14 cellular contexts compared by ENCODE assay signal in genomic region chr2:98894331-98895000, GRCh38. TPM values are rescaled to one million over a fixed set of nuclear protein-coding genes. Genes with fewer than 3 reads are reported as not detected.
DNase-seq lines count a peak whose midpoint lies in the region; ATAC-seq and TF ChIP-seq lines count a peak whose summit lies in the region.
"Had no signal": no experiment of that assay in that cellular context is flagged by ENCODE, and none has a peak within 500 bp of the region (broad histone marks: within the 10 kb centered on the region; RNA-seq: fewer than 3 reads in every experiment).

No MANE protein-coding gene starts in this region.

- no peak overlapping the region for H2BK120ac ChIP-seq in trophoblast cell (ENCODE audit: insufficient read depth, low read length, poor library complexity)

- H3K36me3 ChIP-seq in CD4-positive, CD25-positive, alpha-beta regulatory T cell (ENCODE audit: control insufficient read depth, insufficient read depth, low read length), result no peaks in the 10 kb centered on the region
- H3K36me3 ChIP-seq in esophagus muscularis mucosa, result no peaks in the 10 kb centered on the region
- H3K36me3 ChIP-seq in trophoblast cell (ENCODE audit: control insufficient read depth in 1 of 2, insufficient read depth in 2 of 2, low read length in 2 of 2), result no peaks in the 10 kb centered on the region
- H3K36me3 ChIP-seq: BLaER1 treated with 17β-estradiol and CSF1 and Interleukin-3, amounts not matched to agents 10 nM and 100 nM; HAP-1 had no signal

- H4K12ac ChIP-seq in trophoblast cell (ENCODE audit: low read depth, low read length), result no peak overlapping the region

- H3K4me2 ChIP-seq in trophoblast cell (ENCODE audit: low read length), result no peak overlapping the region
- H3K4me2 ChIP-seq: BLaER1 treated with 17β-estradiol and CSF1 and Interleukin-3, amounts not matched to agents 10 nM and 100 nM had no signal

- no peak overlapping the region for H3K18ac ChIP-seq in trophoblast cell (ENCODE audit: low read length)

- H3K27me3 ChIP-seq in CD4-positive, CD25-positive, alpha-beta regulatory T cell (ENCODE audit: control insufficient read depth, insufficient read depth, low read length), result no peaks in the 10 kb centered on the region
- no peaks in the 10 kb centered on the region for H3K27me3 ChIP-seq in esophagus muscularis mucosa
- H3K27me3 ChIP-seq in trophoblast cell (ENCODE audit: insufficient read depth, low read length), result no peaks in the 10 kb centered on the region
- H3K27me3 ChIP-seq: BLaER1 treated with 17β-estradiol and CSF1 and Interleukin-3, amounts not matched to agents 10 nM and 100 nM had no signal

- H3K9me3 ChIP-seq in CD4-positive, CD25-positive, alpha-beta regulatory T cell (ENCODE audit: control insufficient read depth in 2 of 2, low read length in 2 of 2), result no peaks in the 10 kb centered on the region
- H3K9me3 ChIP-seq in esophagus muscularis mucosa, result no peaks in the 10 kb centered on the region
- H3K9me3 ChIP-seq in trophoblast cell (ENCODE audit: insufficient read depth, low read depth, low read length), result no peaks in the 10 kb centered on the region
- H3K9me3 ChIP-seq: HAP-1 had no signal

- no peaks in the 10 kb centered on the region for H3K4me1 ChIP-seq in CD4-positive, CD25-positive, alpha-beta regulatory T cell (ENCODE audit: control insufficient read depth, insufficient read depth, low read length, poor library complexity, severe bottlenecking)
- H3K4me1 ChIP-seq in esophagus muscularis mucosa (no peaks in the 10 kb centered on the region), trophoblast cell (ENCODE audit: control insufficient read depth in 1 of 2, insufficient read depth in 2 of 2, low read length in 2 of 2) (no peaks in the 10 kb centered on the region)
- H3K4me1 ChIP-seq: HAP-1 had no signal

- intact Hi-C loops in esophagus muscularis mucosa (cut with DNase I), result no loop called here

- H3K79me1 ChIP-seq in trophoblast cell (ENCODE audit: low read length), result no peaks in the 10 kb centered on the region

- no peak overlapping the region for H3K9ac ChIP-seq in trophoblast cell (ENCODE audit: low read length)
- H3K9ac ChIP-seq: BLaER1 treated with 17β-estradiol and CSF1 and Interleukin-3, amounts not matched to agents 10 nM and 100 nM had no signal

- no peaks in the 10 kb centered on the region for H3K79me2 ChIP-seq in trophoblast cell (ENCODE audit: control insufficient read depth, insufficient read depth, low read length, poor library complexity)

- no peak overlapping the region for H3K4ac ChIP-seq in trophoblast cell (ENCODE audit: low read depth, low read length)

- H3K4me1 Mint-ChIP-seq in CD4-positive, CD25-positive, alpha-beta regulatory T cell, result peaks cover 0 to 4% (median 0%) of the 10 kb centered on the region in 4 donors
- H3K4me1 Mint-ChIP-seq: CD4-positive, alpha-beta memory T cell had no signal

- no peak overlapping the region for H4K91ac ChIP-seq in trophoblast cell (ENCODE audit: low read depth, low read length)

- 91% methylated on average over 11 of the region's 11 CpGs for WGBS in esophagus muscularis mucosa
- WGBS in trophoblast cell (ENCODE audit: extremely low coverage, insufficient coverage, insufficient read length), result no CpG with 5 or more reads among the region's 11 CpGs

- H3K4me3 Mint-ChIP-seq in CD4-positive, CD25-positive, alpha-beta regulatory T cell, result no peak overlapping the region
- H3K4me3 Mint-ChIP-seq: CD4-positive, alpha-beta memory T cell had no signal

- H4K8ac ChIP-seq in trophoblast cell (ENCODE audit: low read depth, low read length), result no peak overlapping the region

- ATAC-seq in CD4-positive, CD25-positive, alpha-beta regulatory T cell (ENCODE audit: low read depth in 2 of 2), result no peak
- ATAC-seq in HG02852 (IDR thresholded peaks at IDR 0.05; ENCODE audit: unreplicated experiment) (no peak), HG03045 (IDR thresholded peaks at IDR 0.05; ENCODE audit: unreplicated experiment) (no peak), HG02870 (IDR thresholded peaks at IDR 0.05; ENCODE audit: unreplicated experiment) (no peak)

- no peak overlapping the region for H3K23ac ChIP-seq in trophoblast cell (ENCODE audit: low read length)

- H3K27me3 Mint-ChIP-seq in CD4-positive, CD25-positive, alpha-beta regulatory T cell, result peaks cover 7% of the 10 kb centered on the region

- TF ChIP-seq POLR2A in esophagus muscularis mucosa (IDR thresholded peaks at IDR 0.05; ENCODE audit: low read depth), result no peak

- TF ChIP-seq CTCF in esophagus muscularis mucosa (IDR thresholded peaks at IDR 0.05), result no peak

- H3K4me3 ChIP-seq in CD4-positive, CD25-positive, alpha-beta regulatory T cell (ENCODE audit: low read depth, low read length), result no peak overlapping the region
- H3K4me3 ChIP-seq in esophagus muscularis mucosa (no peak overlapping the region), trophoblast cell (ENCODE audit: low read depth, low read length) (no peak overlapping the region)
- H3K4me3 ChIP-seq: BLaER1 treated with 17β-estradiol and CSF1 and Interleukin-3, amounts not matched to agents 10 nM and 100 nM; HAP-1 had no signal

- DNase-seq in CD4-positive, CD25-positive, alpha-beta regulatory T cell, result no peak
- DNase-seq in esophagus muscularis mucosa (ENCODE audit: extremely low spot score), result peak; percentile 86
- peak; percentile 68 to 85 for DNase-seq in trophoblast cell
- DNase-seq in ureter (ENCODE audit: low spot score), result peak; percentile 9
- DNase-seq: 8988T; CD4-positive, alpha-beta memory T cell; DMS153; DMS79 treated with DMSO at 0.1 percent for 48 hours; EL had no signal

- H3K27ac Mint-ChIP-seq in CD4-positive, CD25-positive, alpha-beta regulatory T cell, result peak overlapping the region in 2 of 3 donors; percentile 3 to 8

- H3K36me3 Mint-ChIP-seq in CD4-positive, CD25-positive, alpha-beta regulatory T cell, result no peaks in the 10 kb centered on the region
- H3K36me3 Mint-ChIP-seq: CD4-positive, alpha-beta memory T cell had no signal

- no peak overlapping the region for H2AFZ ChIP-seq in trophoblast cell (ENCODE audit: insufficient read depth, low read length, poor library complexity)

- H3K27ac ChIP-seq in CD4-positive, CD25-positive, alpha-beta regulatory T cell (ENCODE audit: insufficient read depth, low read length, poor library complexity, severe bottlenecking), result no peak overlapping the region
- no peak overlapping the region for H3K27ac ChIP-seq in esophagus muscularis mucosa (replicated peaks in 1 of 4)
- H3K27ac ChIP-seq in trophoblast cell (ENCODE audit: low read depth, low read length), result no peak overlapping the region
- H3K27ac ChIP-seq: BLaER1 treated with 17β-estradiol and CSF1 and Interleukin-3, amounts not matched to agents 10 nM and 100 nM had no signal

- H2BK5ac ChIP-seq in trophoblast cell (ENCODE audit: low read depth, low read length, poor library complexity), result no peak overlapping the region

- no peak overlapping the region for H2BK12ac ChIP-seq in trophoblast cell (ENCODE audit: low read length)

- H3K14ac ChIP-seq in trophoblast cell (ENCODE audit: low read length), result no peak overlapping the region

- no peak for TF ChIP-seq EP300 in esophagus muscularis mucosa (IDR thresholded peaks at IDR 0.05)

- no peak overlapping the region for H2AK5ac ChIP-seq in trophoblast cell (ENCODE audit: low read length)

- H3K9me3 Mint-ChIP-seq in CD4-positive, CD25-positive, alpha-beta regulatory T cell, result peaks cover 0 to 4% (median 1%) of the 10 kb centered on the region in 7 donors

RNA-seq across cellular contexts. Expression of gene CRACDL, which starts 41.6 kb away (rescaled TPM):
- total RNA-seq in CD4-positive, CD25-positive, alpha-beta regulatory T cell, result 0.10 TPM
- under 1 TPM; 0.16 to 0.18 (median 0.17) TPM for polyA plus RNA-seq in CD4-positive, CD25-positive, alpha-beta regulatory T cell
- total RNA-seq in esophagus muscularis mucosa (1 to 10 TPM; 1.7 to 4.7 (median 3.3) TPM), ureter (25.5 TPM)
- 0.12 and 0.29 TPM in 2 replicates for polyA plus RNA-seq in trophoblast cell (2013)

Comparison
In these comparisons a context has a peak if more than half of its experiments do, and no peak if none do; other contexts are left out.
1. DNase-seq: peak in esophagus muscularis mucosa (single experiment), trophoblast cell (2 of 2) and ureter (single experiment); none in CD4-positive, CD25-positive, alpha-beta regulatory T cell (0 of 3).